Comparison of ENCODE assay signal across 1 cellular context in the genomic region with DNA sequence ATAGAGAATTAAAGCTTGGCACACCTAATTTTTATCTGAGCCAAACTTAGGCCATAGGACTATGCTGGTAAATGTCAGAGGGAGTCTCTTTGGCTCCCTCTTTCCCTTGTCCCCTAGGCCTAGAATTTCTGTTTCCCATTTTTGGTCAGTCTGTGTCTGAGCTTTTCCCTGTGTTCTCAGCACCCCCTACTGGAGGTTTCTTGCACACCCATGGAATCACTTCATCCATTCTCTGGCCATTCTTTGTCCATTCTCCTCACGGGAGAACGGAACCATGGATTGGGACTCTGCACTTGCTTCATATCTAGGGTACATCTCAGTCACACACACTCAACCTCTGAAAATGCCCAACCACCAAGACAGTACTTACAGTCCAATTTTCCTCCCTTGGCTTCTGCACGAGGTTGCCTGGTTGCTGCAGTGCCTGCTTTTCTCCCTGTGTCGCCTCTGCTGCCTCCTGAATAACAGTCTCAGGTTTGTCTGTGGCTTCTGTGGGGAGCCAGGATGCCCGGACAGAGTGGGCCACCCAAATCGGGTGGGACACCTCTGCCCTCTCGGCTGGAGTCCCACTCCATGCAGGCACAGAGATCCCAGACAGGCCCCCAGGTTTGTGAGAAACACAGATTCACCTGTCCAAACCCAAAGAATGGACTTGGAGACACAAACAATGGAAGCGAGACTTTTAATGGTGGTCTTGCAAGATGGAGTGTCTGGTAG.
TF ChIP-seq lines count a peak whose summit lies in the region.

No MANE protein-coding gene starts in this region.

TF ChIP-seq in GM23338, 12 proteins besides CTCF, POLR2A, EP300 and RAD21 (continued from another document):
- TF ChIP-seq ETS1 (IDR thresholded peaks at IDR 0.05) (no peak), EZH2 (IDR thresholded peaks at IDR 0.05; ENCODE audit: low read depth, unreplicated experiment) (no peak), JUNB (IDR thresholded peaks at IDR 0.05; ENCODE audit: unreplicated experiment) (no peak), ZNF462 (CRISPR knock-in tag; IDR thresholded peaks at IDR 0.05) (no peak), REST (IDR thresholded peaks at IDR 0.05; ENCODE audit: unreplicated experiment) (no peak), STAT1 (IDR thresholded peaks at IDR 0.05; ENCODE audit: unreplicated experiment) (no peak), CREB1 (CRISPR knock-in tag; IDR thresholded peaks at IDR 0.05; ENCODE audit: low read depth) (no peak), ZNF114 (CRISPR knock-in tag; IDR thresholded peaks at IDR 0.05) (no peak)
